14 cellular contexts compared by ENCODE assay signal in genomic region chr15:90459368-90459767, GRCh38.
DNase-seq lines count a peak whose midpoint lies in the region; ATAC-seq and TF ChIP-seq lines count a peak whose summit lies in the region.
"Had no signal": no experiment of that assay in that cellular context is flagged by ENCODE, and none has a peak within 500 bp of the region (broad histone marks: within the 10 kb centered on the region; RNA-seq: fewer than 3 reads in every experiment).

No MANE protein-coding gene starts in this region.

- no peaks in the 10 kb centered on the region for H3K9me3 ChIP-seq in HEK293 (ENCODE audit: control insufficient read depth, insufficient read depth, low read depth, low read length)
- H3K9me3 ChIP-seq in smooth muscle cell (replicated peaks; ENCODE audit: low read depth) = no peaks in the 10 kb centered on the region
- no peaks in the 10 kb centered on the region for H3K9me3 ChIP-seq in PC-9 (ENCODE audit: insufficient read depth, low read depth)
- H3K9me3 ChIP-seq: Peyer's patch had no signal

- WGBS in smooth muscle cell (ENCODE audit: low lambda C conversion rate) = 37% methylated on average over 4 of the region's 4 CpGs

- H3K4me3 ChIP-seq in HEK293 (ENCODE audit: low read depth, low read length) (no peak overlapping the region), cardiac fibroblast (replicated peaks in 1 of 2; ENCODE audit: low read depth in 2 of 2, low read length in 2 of 2) (no peak overlapping the region), smooth muscle cell (no peak overlapping the region), PC-9 (no peak overlapping the region)
- H3K4me3 ChIP-seq: Peyer's patch had no signal

- intact Hi-C loops in PC-9 (cut with micrococcal nuclease; ENCODE audit: unreplicated experiment) = no loop called here

- POLR2A ChIA-PET in HEK293 (lab: Yijun Ruan, JAX) = interaction anchor here (2.7 kb wide), 1 partner anchor 72 kb away, joined by 5 read pairs; the partner anchor contains the start of gene IQGAP1
- POLR2A ChIA-PET in PC-9 (lab: Charles Lee; ENCODE audit: unreplicated experiment) = no interaction called here

- H3K36me3 ChIP-seq in HEK293 (ENCODE audit: control insufficient read depth in 2 of 2, insufficient read depth in 1 of 2, low read length in 2 of 2) = peaks cover 19 to 43% of the 10 kb centered on the region in 2 experiments
- H3K36me3 ChIP-seq in smooth muscle cell (ENCODE audit: low read depth) = peaks cover 14% of the 10 kb centered on the region
- peaks cover 57% of the 10 kb centered on the region for H3K36me3 ChIP-seq in PC-9 (ENCODE audit: low read depth)

- H3K27me3 ChIP-seq in layer of hippocampus (ENCODE audit: control insufficient read depth, insufficient read depth, low read length) (no peaks in the 10 kb centered on the region), smooth muscle cell (ENCODE audit: low read depth) (no peaks in the 10 kb centered on the region), PC-9 (ENCODE audit: insufficient read depth, low read depth) (no peaks in the 10 kb centered on the region)
- H3K27me3 ChIP-seq: Peyer's patch had no signal

- peaks cover 38% of the 10 kb centered on the region for H4K20me1 ChIP-seq in smooth muscle cell (ENCODE audit: low read depth)
- no peaks in the 10 kb centered on the region for H4K20me1 ChIP-seq in PC-9 (ENCODE audit: insufficient read depth)

- H3K27ac ChIP-seq in HEK293 (ENCODE audit: extremely low read depth, low read depth, low read length) = no peak overlapping the region
- peak overlapping the region; percentile 5 for H3K27ac ChIP-seq in layer of hippocampus (ENCODE audit: low read depth, low read length)
- H3K27ac ChIP-seq in smooth muscle cell (ENCODE audit: low read depth) = peak overlapping the region; percentile 50
- no peak overlapping the region for H3K27ac ChIP-seq in PC-9
- H3K27ac ChIP-seq: Peyer's patch had no signal

- no peaks in the 10 kb centered on the region for H3K9me2 ChIP-seq in PC-9 (ENCODE audit: insufficient read depth)

- H3K4me2 ChIP-seq in smooth muscle cell = peak overlapping the region; percentile 1
- no peak overlapping the region for H3K4me2 ChIP-seq in PC-9

- H3K4me1 ChIP-seq in HEK293 (ENCODE audit: control insufficient read depth, insufficient read depth, low read length) = peaks cover 2% of the 10 kb centered on the region; the same call in 1 of the 2 replicates
- peaks cover 7% of the 10 kb centered on the region for H3K4me1 ChIP-seq in smooth muscle cell (ENCODE audit: low read depth)
- no peaks in the 10 kb centered on the region for H3K4me1 ChIP-seq in PC-9 (replicated peaks; ENCODE audit: insufficient read depth)
- H3K4me1 ChIP-seq: Peyer's patch had no signal

- peaks cover 7% of the 10 kb centered on the region for H3F3A ChIP-seq in smooth muscle cell (ENCODE audit: low read depth)
- peaks cover 18% of the 10 kb centered on the region; the same call in 1 of the 2 replicates for H3F3A ChIP-seq in PC-9 (ENCODE audit: insufficient read depth, low read depth)

- H3K9ac ChIP-seq in smooth muscle cell (ENCODE audit: low read depth) = peak overlapping the region; percentile 0

- CTCF ChIA-PET in HEK293 (lab: Yijun Ruan, JAX) = interaction anchor here (0.6 to 2.9 kb wide), 4 partner anchors 8 to 97 kb away, joined by 3 to 11 read pairs (median 4); no protein-coding TSS in a partner anchor
- CTCF ChIA-PET in PC-9 (lab: Charles Lee) = no interaction called here

- peak; percentile 65 to 74 for DNase-seq in cardiac fibroblast (ENCODE audit: low read depth in 2 of 2)
- DNase-seq in smooth muscle cell (lab: John Stamatoyannopoulos, UW; ENCODE audit: unreplicated experiment) = no peak
- DNase-seq in PC-9 = no peak
- no peak for DNase-seq in NCI-H187 treated with DMSO at 0.1 percent for 48 hours (lab: John Stamatoyannopoulos, UW)
- DNase-seq: activated CD8-positive, alpha-beta memory T cell treated with anti-CD3 and anti-CD28 coated beads, Interleukin-2, amount 10 ng/mL, durations not matched to agents 7 days and 5 days; activated naive CD4-positive, alpha-beta T cell; NCI-H1092; NCI-H774; Peyer's patch; posterior cingulate gyrus had no signal

- no TSS peak for BruUV-seq in PC-9 (replicated peaks; lab: Mats Ljungman, UMichigan)

- ATAC-seq in GM18519 (IDR thresholded peaks at IDR 0.05; ENCODE audit: low FRiP score, unreplicated experiment) (no peak), HG03025 (IDR thresholded peaks at IDR 0.05; ENCODE audit: low FRiP score, unreplicated experiment) (no peak)
- ATAC-seq: activated CD8-positive, alpha-beta memory T cell treated with anti-CD3 and anti-CD28 coated beads, Interleukin-2, amount 10 ng/mL, durations not matched to agents 7 days and 5 days had no signal

- H2AFZ ChIP-seq in smooth muscle cell (ENCODE audit: low read depth) (no peak overlapping the region), PC-9 (no peak overlapping the region)

- TF ChIP-seq CTCF in HEK293 (tag by site-specific recombination; IDR thresholded peaks at IDR 0.05) (no peak), cardiac fibroblast (IDR thresholded peaks at IDR 0.05; ENCODE audit: low read depth, low read length) (no peak), smooth muscle cell (IDR thresholded peaks at IDR 0.05; ENCODE audit: borderline replicate concordance, insufficient read depth, poor library complexity, severe bottlenecking) (no peak), PC-9 (conservative IDR thresholded peaks at IDR 0.05) (no peak)

- peaks cover 20% of the 10 kb centered on the region for H3K79me2 ChIP-seq in smooth muscle cell (ENCODE audit: low read depth)
- no peaks in the 10 kb centered on the region for H3K79me2 ChIP-seq in PC-9 (ENCODE audit: low read depth)

TF ChIP-seq in HEK293, 187 proteins besides CTCF, POLR2A, EP300 and RAD21:
- TF ChIP-seq SETDB1 (IDR thresholded peaks at IDR 0.05; ENCODE audit: insufficient read length, low read length) (no peak), BCL11B (tag by site-specific recombination; IDR thresholded peaks at IDR 0.05; ENCODE audit: low read depth) (no peak), ZBTB7A (tag by site-specific recombination; IDR thresholded peaks at IDR 0.05; ENCODE audit: low read depth) (no peak), ZBTB44 (tag by site-specific recombination; IDR thresholded peaks at IDR 0.05) (no peak), ZNF354C (tag by site-specific recombination; IDR thresholded peaks at IDR 0.05; ENCODE audit: borderline replicate concordance, low read depth) (no peak), PRDM6 (tag by site-specific recombination; IDR thresholded peaks at IDR 0.05) (peak; percentile 34; the same call in 1 of the 2 replicates), ZNF624 (tag by site-specific recombination; IDR thresholded peaks at IDR 0.05) (no peak), ZNF433 (tag by site-specific recombination; IDR thresholded peaks at IDR 0.05; ENCODE audit: low read depth) (no peak)

Comparison
In these comparisons a context has a peak if more than half of its experiments do, and no peak if none do; other contexts are left out.
1. H3K27ac ChIP-seq: peak in layer of hippocampus (single experiment) and smooth muscle cell (single experiment); none in HEK293 (single experiment) and PC-9 (single experiment).
2. DNase-seq: peak in cardiac fibroblast (2 of 2); none in smooth muscle cell (single experiment), PC-9 (0 of 2) and NCI-H187 treated with DMSO at 0.1 percent for 48 hours (single experiment).